9 cellular contexts compared by ENCODE assay signal in the genomic region with DNA sequence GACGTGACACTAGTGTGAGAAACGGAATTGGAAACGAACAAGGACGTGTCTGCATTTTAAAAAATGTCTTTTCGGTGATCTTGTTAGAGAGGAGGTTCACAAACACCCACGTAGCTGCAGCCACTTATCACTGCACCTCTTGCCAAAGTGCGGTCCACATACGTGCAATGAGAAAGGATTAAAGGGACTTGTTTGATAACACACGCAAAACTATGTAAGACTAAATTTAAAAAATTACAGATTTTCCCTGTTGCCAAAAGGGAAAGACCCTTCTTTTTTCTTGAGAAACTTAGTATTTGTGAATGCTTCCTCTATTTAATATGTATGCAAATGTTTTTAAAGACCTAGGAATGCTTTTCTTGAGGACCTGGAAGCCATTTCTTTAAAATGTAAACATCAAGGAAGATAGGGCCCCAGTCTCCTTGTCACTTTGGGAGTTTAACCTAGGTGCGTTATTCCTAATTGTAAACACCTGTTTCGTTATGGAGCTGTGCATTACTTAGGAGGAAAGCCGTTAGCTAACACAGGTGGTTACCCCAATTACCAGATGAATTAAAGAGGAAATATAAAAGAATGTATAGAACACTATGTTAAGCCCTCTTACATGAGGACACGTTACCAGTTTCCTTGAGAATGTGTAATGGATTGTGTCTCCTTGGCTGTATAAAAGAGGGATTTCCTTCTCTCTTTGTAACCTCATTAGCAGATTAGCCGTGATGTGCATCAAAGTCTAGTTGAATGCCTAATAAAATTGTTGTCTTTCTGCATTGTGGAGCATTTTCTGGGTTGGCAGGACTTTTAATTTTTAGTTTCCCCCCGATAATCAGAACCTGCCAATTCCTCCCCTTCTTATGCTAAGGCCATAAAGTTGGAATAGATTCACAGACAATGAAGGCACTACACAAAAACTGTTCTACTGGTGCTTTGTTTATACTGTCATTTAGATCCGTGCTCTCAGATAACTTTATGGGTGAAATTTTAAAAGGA. TPM values are rescaled to one million over a fixed set of nuclear protein-coding genes. Genes with fewer than 3 reads are reported as not detected.
DNase-seq lines count a peak whose midpoint lies in the region; ATAC-seq, FAIRE-seq and TF ChIP-seq lines count a peak whose summit lies in the region.
"Had no signal": no experiment of that assay in that cellular context is flagged by ENCODE, and none has a peak within 500 bp of the region (broad histone marks: within the 10 kb centered on the region; RNA-seq: fewer than 3 reads in every experiment).

No MANE protein-coding gene starts in this region.

- H4K20me1 ChIP-seq in DOHH2 (ENCODE audit: control insufficient read depth, insufficient read depth, low read depth, low read length) (no peaks in the 10 kb centered on the region), HepG2 (ENCODE audit: insufficient read depth, low read length) (no peaks in the 10 kb centered on the region)

- no peaks in the 10 kb centered on the region for H3K27me3 ChIP-seq in DOHH2 (ENCODE audit: control insufficient read depth, low read length)
- H3K27me3 ChIP-seq in HepG2 (ENCODE audit: control insufficient read depth in 1 of 2, insufficient read depth in 2 of 2, low read length in 2 of 2) = no peaks in the 10 kb centered on the region; a peak in 1 of 5 replicates
- no peaks in the 10 kb centered on the region for H3K27me3 ChIP-seq in tibial artery

- WGBS in HepG2 (ENCODE audit: low lambda C conversion rate) = 46% methylated on average over 16 of the region's 16 CpGs

- intact Hi-C loops in HepG2 (cut with micrococcal nuclease; ENCODE audit: unreplicated experiment) (loop anchor here (10.0 kb wide), 1 partner anchor 152 kb away; the partner anchor contains the start of gene TIPARP), tibial artery (cut with DNase I; ENCODE audit: low total_unique reads) (loop anchor here (5.0 to 10.0 kb wide), 3 partner anchors 150 to 308 kb away; partner anchors contain the start of gene SSR3)

- peak; percentile 25 for ATAC-seq in HG03159 (IDR thresholded peaks at IDR 0.05; ENCODE audit: unreplicated experiment)
- ATAC-seq in HepG2 = peak; percentile 17; the same call in 2 of the 3 replicates
- ATAC-seq: Panc1 had no signal

- H3K9me2 ChIP-seq in DOHH2 (replicated peaks; ENCODE audit: control insufficient read depth, low read length) = no peaks in the 10 kb centered on the region

- H3K79me2 ChIP-seq in DOHH2 (ENCODE audit: control insufficient read depth, low read length) = peaks cover 31% of the 10 kb centered on the region
- H3K79me2 ChIP-seq in HepG2 (ENCODE audit: insufficient read depth, low read length) = no peaks in the 10 kb centered on the region

- H3K36me3 ChIP-seq in DOHH2 (ENCODE audit: control insufficient read depth, low read length) (peaks cover 2% of the 10 kb centered on the region), HepG2 (replicated peaks in 1 of 2; ENCODE audit: control insufficient read depth in 1 of 2, insufficient read depth in 2 of 2, low read length in 2 of 2) (no peaks in the 10 kb centered on the region), tibial artery (no peaks in the 10 kb centered on the region)

- no peak for DNase-seq in HepG2 (ENCODE audit: low spot score)
- DNase-seq in tibial artery = no peak
- DNase-seq in mucosa of gallbladder (ENCODE audit: low spot score) = no peak
- DNase-seq in SKM-1 (lab: John Stamatoyannopoulos, UW; ENCODE audit: unreplicated experiment) = no peak
- no peak for DNase-seq in NK-92 treated with Interleukin-12 subunit alpha and Interleukin-12 subunit beta, amount 100 ng/mL, for 24 hours (lab: John Stamatoyannopoulos, UW)

- H3K4me3 ChIP-seq in DOHH2 (ENCODE audit: low read length) = peak overlapping the region; percentile 87
- H3K4me3 ChIP-seq in HepG2 (replicated peaks in 1 of 3; ENCODE audit: insufficient read depth in 1 of 3, low read depth in 2 of 3, low read length in 3 of 3) = peak overlapping the region; percentile 46 to 71 (median 53); a peak in 5 of 6 replicates
- H3K4me3 ChIP-seq in tibial artery = peak overlapping the region; percentile 67 to 74

- TF ChIP-seq CTCF in DOHH2 (IDR thresholded peaks at IDR 0.05; ENCODE audit: low read depth, low read length, poor library complexity, severe bottlenecking) (no peak), HepG2 (CRISPR knock-in tag; IDR thresholded peaks at IDR 0.05) (no peak), tibial artery (IDR thresholded peaks at IDR 0.05) (no peak)

- peak overlapping the region; percentile 48 for H2AFZ ChIP-seq in HepG2 (ENCODE audit: low read length)

- peak overlapping the region; percentile 90 for H3K4me2 ChIP-seq in DOHH2 (ENCODE audit: low read length)
- H3K4me2 ChIP-seq in HepG2 (ENCODE audit: low read depth, low read length) = peak overlapping the region; percentile 76

- CTCF ChIA-PET in HepG2 (lab: Yijun Ruan, JAX; ENCODE audit: low intra/inter-chr PET ratio, low total read pairs) = no interaction called here

- no peak for TF ChIP-seq RAD21 in HepG2 (CRISPR knock-in tag; IDR thresholded peaks at IDR 0.05)

- POLR2A ChIA-PET in HepG2 (lab: Yijun Ruan, JAX) = no interaction called here

- TF ChIP-seq EP300 in HepG2 (IDR thresholded peaks at IDR 0.05; ENCODE audit: low read depth in 2 of 2, low read length in 2 of 2) (no peak), HepG2 (CRISPR knock-in tag; IDR thresholded peaks at IDR 0.05; ENCODE audit: borderline replicate concordance) (no peak)

- no peak for FAIRE-seq in HepG2 (lab: Jason Lieb, UNC)

- peaks cover 61% of the 10 kb centered on the region for H3K4me1 ChIP-seq in DOHH2 (ENCODE audit: control insufficient read depth, low read length)
- H3K4me1 ChIP-seq in HepG2 (ENCODE audit: insufficient read depth, low read length) = peaks cover 9% of the 10 kb centered on the region; the same call in 1 of the 2 replicates
- H3K4me1 ChIP-seq in tibial artery = peaks cover 0 to 7% (median 3%) of the 10 kb centered on the region in 4 donors

- TF ChIP-seq POLR2A in HepG2 (IDR thresholded peaks at IDR 0.05; ENCODE audit: insufficient read depth in 1 of 2, low read depth in 2 of 2, low read length in 2 of 2) = no peak

- peak overlapping the region; percentile 73 for H3K9ac ChIP-seq in HepG2 (ENCODE audit: insufficient read depth, low read depth, low read length)

- BruUV-seq in HepG2 (replicated peaks; lab: Mats Ljungman, UMichigan) = no TSS peak

- in situ Hi-C loops in HepG2 (cut with HindIII; ENCODE audit: extremely low pct_ligation_motif_present, low pct_unique_long_range_greater_than_20kb) = no loop called here

- peaks cover 3% of the 10 kb centered on the region; the same call in 1 of the 2 replicates for H3F3A ChIP-seq in DOHH2 (ENCODE audit: control insufficient read depth, insufficient read depth)

- peak overlapping the region; percentile 84 for H3K27ac ChIP-seq in DOHH2 (ENCODE audit: low read depth, low read length)
- peak overlapping the region; percentile 81 for H3K27ac ChIP-seq in angular gyrus (ENCODE audit: low read depth, low read length)
- peak overlapping the region; percentile 73 for H3K27ac ChIP-seq in HepG2 (ENCODE audit: extremely low read length, insufficient read depth, low read length)
- H3K27ac ChIP-seq in tibial artery = peak overlapping the region; percentile 84 to 89

- H3K9me3 ChIP-seq in DOHH2 (ENCODE audit: control insufficient read depth, insufficient read depth, low read length) = no peaks in the 10 kb centered on the region
- H3K9me3 ChIP-seq in HepG2 (ENCODE audit: low read length) = no peaks in the 10 kb centered on the region
- no peaks in the 10 kb centered on the region for H3K9me3 ChIP-seq in tibial artery

TF ChIP-seq in HepG2, 621 proteins besides CTCF, POLR2A, EP300 and RAD21 (continues in another document):
- peak; percentile 16; the same call in 1 of the 2 replicates for TF ChIP-seq CREB1 (IDR thresholded peaks at IDR 0.05)
- TF ChIP-seq CREB1 (CRISPR knock-in tag; IDR thresholded peaks at IDR 0.05) = no peak

RNA-seq across cellular contexts. Expression of gene LEKR1, which starts 1.0 kb away (rescaled TPM):
- total RNA-seq in HepG2 (2016; rRNA removed; fragmentation: Illumina TruSeq; extraction: Trizol) (0.91 and 1.5 TPM in 2 replicates), mucosa of gallbladder (2.2 TPM)
- total RNA-seq in HepG2 (2016; cell fraction: cytosol; rRNA removed; fragmentation: Illumina TruSeq; extraction: Trizol; ENCODE audit: low read depth) = 0.61 and 0.79 TPM in 2 replicates
- 0.17 and 0.33 TPM in 2 replicates for total RNA-seq in HepG2 (2016; cell fraction: insoluble cytoplasmic fraction; rRNA removed; fragmentation: Illumina TruSeq; extraction: Trizol)
- 0.22 and 0.62 TPM in 2 replicates for total RNA-seq in HepG2 (2016; cell fraction: membrane; rRNA removed; fragmentation: Illumina TruSeq; extraction: Trizol)
- total RNA-seq in HepG2 (2016; cell fraction: nucleus; rRNA removed; fragmentation: Illumina TruSeq; extraction: Trizol) = 2.9 TPM in 2 replicates
- 0.39 and 0.49 TPM in 2 replicates for polyA plus RNA-seq in HepG2 (2011; rRNA removed)
- polyA plus RNA-seq in HepG2 (2011; cell fraction: cytosol; rRNA removed) = 0.04 and 0.42 TPM in 2 replicates
- 0.14 and 0.33 TPM in 2 replicates for polyA plus RNA-seq in HepG2 (2011; cell fraction: nucleus; rRNA removed)
- polyA plus RNA-seq in HepG2 (2012) = 0.25 and 0.63 TPM in 2 replicates
- 0.61 and 0.87 TPM in 2 replicates for polyA plus RNA-seq in HepG2 (2016; cell fraction: cytosol; fragmentation: Illumina TruSeq; extraction: Trizol; ENCODE audit: low read depth)
- 0.84 and 1.2 TPM in 2 replicates for polyA plus RNA-seq in HepG2 (2016; cell fraction: insoluble cytoplasmic fraction; fragmentation: Illumina TruSeq; extraction: Trizol; ENCODE audit: low read depth)
- polyA plus RNA-seq in HepG2 (2016; cell fraction: membrane; fragmentation: Illumina TruSeq; extraction: Trizol; ENCODE audit: low read depth) = 0.22 and 0.51 TPM in 2 replicates
- polyA plus RNA-seq in HepG2 (2016; cell fraction: nucleus; fragmentation: Illumina TruSeq; extraction: Trizol; ENCODE audit: insufficient read depth, low read depth) = 0.47 TPM in 1 of 2 replicates, not detected in the other
- polyA minus RNA-seq in HepG2 (2011; rRNA and poly(A)+ RNA removed; ENCODE audit: low replicate concordance) = 0.18 and 1.6 TPM in 2 replicates
- not detected in 2 replicates for polyA minus RNA-seq in HepG2 (2011; cell fraction: cytosol; rRNA and poly(A)+ RNA removed)
- polyA minus RNA-seq in HepG2 (2011; cell fraction: nucleus; rRNA and poly(A)+ RNA removed) = 3.3 and 3.9 TPM in 2 replicates
